15 cellular contexts compared by ENCODE assay signal in genomic region chr21:39062196-39062900, GRCh38.
"Had no signal": no experiment of that assay in that cellular context is flagged by ENCODE, and none has a peak within 500 bp of the region (broad histone marks: within the 10 kb centered on the region; RNA-seq: fewer than 3 reads in every experiment).

No MANE protein-coding gene starts in this region.

- H3K36me3 Mint-ChIP-seq: naive B cell, type B pancreatic cell had no signal

- H3K4me3 Mint-ChIP-seq: activated CD4-positive, alpha-beta T cell treated with anti-CD3 and anti-CD28 coated beads, Interleukin-2, amount 10 ng/mL, durations not matched to agents 24 days and 14 days; activated naive CD8-positive, alpha-beta T cell treated with anti-CD3 and anti-CD28 coated beads, Interleukin-2, amount 50 U/mL, for 24 hours; naive B cell; type B pancreatic cell had no signal

- H3K4me3 ChIP-seq: ascending aorta, gastroesophageal sphincter, left lung, right atrium auricular region, skin epidermis had no signal

- H3K27me3 Mint-ChIP-seq: activated naive CD8-positive, alpha-beta T cell treated with anti-CD3 and anti-CD28 coated beads, Interleukin-2, amount 50 U/mL, for 24 hours; naive B cell had no signal

- H3K27ac ChIP-seq: ascending aorta, gastroesophageal sphincter, left lung, right atrium auricular region, skin epidermis had no signal

- H3K4me1 Mint-ChIP-seq: activated CD4-positive, alpha-beta T cell treated with anti-CD3 and anti-CD28 coated beads, Interleukin-2, amount 10 ng/mL, durations not matched to agents 24 days and 14 days; activated naive CD8-positive, alpha-beta T cell treated with anti-CD3 and anti-CD28 coated beads, Interleukin-2, amount 50 U/mL, for 24 hours; naive B cell had no signal

- ATAC-seq: activated naive CD8-positive, alpha-beta T cell treated with anti-CD3 and anti-CD28 coated beads, Interleukin-2, amount 50 U/mL, for 24 hours; gastroesophageal sphincter; left lung had no signal

- H3K27ac Mint-ChIP-seq: activated CD4-positive, alpha-beta T cell treated with anti-CD3 and anti-CD28 coated beads, Interleukin-2, amount 10 ng/mL, durations not matched to agents 24 days and 14 days; activated naive CD8-positive, alpha-beta T cell treated with anti-CD3 and anti-CD28 coated beads, Interleukin-2, amount 50 U/mL, for 24 hours; naive B cell; type B pancreatic cell had no signal

- DNase-seq: activated CD4-positive, alpha-beta T cell treated with anti-CD3 and anti-CD28 coated beads, Interleukin-2, amount 10 ng/mL, durations not matched to agents 24 days and 14 days; activated CD4-positive, CD25-positive, alpha-beta regulatory T cell; activated naive CD4-positive, alpha-beta T cell treated with Interleukin-2 at 50 U/mL for 16 hours; activated naive CD8-positive, alpha-beta T cell treated with anti-CD3 and anti-CD28 coated beads, Interleukin-2, amount 50 U/mL, for 24 hours; left lung; mammary epithelial cell; naive B cell; stimulated activated CD4-positive, alpha-beta T cell treated with anti-CD3 and anti-CD28 coated beads, Interleukin-15, amount 100 ng/mL, for 24 hours; stimulated activated CD4-positive, alpha-beta T cell treated with anti-CD3 and anti-CD28 coated beads, Interleukin-4, amount 100 ng/mL, for 1 hour; stimulated activated naive CD4-positive, alpha-beta T cell treated with Interleukin-2 at 50 U/mL for 16 hours had no signal

- H3K9me3 Mint-ChIP-seq: activated CD4-positive, alpha-beta T cell treated with anti-CD3 and anti-CD28 coated beads, Interleukin-2, amount 10 ng/mL, durations not matched to agents 24 days and 14 days; activated naive CD8-positive, alpha-beta T cell treated with anti-CD3 and anti-CD28 coated beads, Interleukin-2, amount 50 U/mL, for 24 hours; type B pancreatic cell had no signal

- H3K27me3 ChIP-seq: ascending aorta, gastroesophageal sphincter, left lung, right atrium auricular region had no signal

- H3K36me3 ChIP-seq: ascending aorta, gastroesophageal sphincter, left lung, right atrium auricular region had no signal
